Comparison of ENCODE assay signal across 9 cellular contexts in the genomic region with DNA sequence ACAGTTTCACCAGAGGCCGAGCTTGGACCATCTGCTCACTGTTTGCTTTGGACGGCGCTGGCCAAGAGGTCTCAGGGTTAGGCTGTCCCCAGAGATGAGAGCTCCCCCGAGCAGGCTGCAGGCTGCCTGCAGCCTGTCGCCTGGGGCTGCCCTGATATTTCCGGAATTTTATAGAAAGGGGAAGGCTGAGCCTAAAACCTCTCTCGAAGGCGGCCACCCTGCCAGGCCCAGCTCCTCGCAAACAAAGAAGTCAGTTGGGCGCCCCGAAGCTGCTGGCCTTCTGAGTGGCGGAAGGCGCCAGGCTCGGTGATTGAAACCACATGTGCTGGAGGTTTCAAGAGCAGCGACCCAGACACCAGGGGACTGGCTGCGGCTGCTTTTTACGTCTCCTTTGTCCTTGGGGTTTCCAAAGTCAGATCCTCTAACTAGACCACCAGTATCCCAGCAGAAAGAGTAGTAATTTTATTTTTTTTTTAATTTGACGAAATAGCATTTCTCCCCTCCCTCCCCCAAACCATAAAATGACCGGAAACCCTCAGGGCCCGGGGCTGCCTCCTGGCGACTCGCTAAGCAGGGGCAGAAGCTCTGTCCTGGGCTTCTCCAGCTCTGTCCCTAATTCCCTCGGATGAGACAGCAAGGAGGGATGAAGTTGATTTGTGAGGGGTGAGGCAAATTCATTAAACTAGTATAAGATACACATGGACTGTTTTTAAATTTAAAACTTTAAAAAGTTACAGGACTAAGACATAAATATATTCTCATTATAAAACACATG. TPM values are rescaled to one million over a fixed set of nuclear protein-coding genes. Genes with fewer than 3 reads are reported as not detected.
DNase-seq lines count a peak whose midpoint lies in the region; ATAC-seq lines count a peak whose summit lies in the region.
"Had no signal": no experiment of that assay in that cellular context is flagged by ENCODE, and none has a peak within 500 bp of the region (broad histone marks: within the 10 kb centered on the region; RNA-seq: fewer than 3 reads in every experiment).

No MANE protein-coding gene starts in this region.

- H3K27me3 ChIP-seq in CD8-positive, alpha-beta memory T cell (ENCODE audit: insufficient read depth, low read length, poor library complexity, severe bottlenecking) = no peaks in the 10 kb centered on the region

- no peaks in the 10 kb centered on the region for H3K4me1 Mint-ChIP-seq in CD8-positive, alpha-beta memory T cell
- H3K4me1 Mint-ChIP-seq: activated T-helper 17 cell treated with anti-CD3 and anti-CD28 coated beads, Interleukin-2, amount 50 U/mL, for 72 hours had no signal

- DNase-seq in Daoy (ENCODE audit: low read depth) (peak; percentile 61), RPMI8226 (peak; percentile 64), Right ventricle myocardium superior (peak; percentile 94), pons (ENCODE audit: low spot score) (peak; percentile 46), LoVo (ENCODE audit: low spot score) (no peak), NCI-H2029 (lab: John Stamatoyannopoulos, UW) (no peak)
- DNase-seq in CD8-positive, alpha-beta memory T cell = no peak

- no peak overlapping the region for H3K4me3 Mint-ChIP-seq in CD8-positive, alpha-beta memory T cell
- H3K4me3 Mint-ChIP-seq: activated T-helper 17 cell treated with anti-CD3 and anti-CD28 coated beads, Interleukin-2, amount 50 U/mL, for 72 hours had no signal

- no peak overlapping the region for H3K27ac ChIP-seq in CD8-positive, alpha-beta memory T cell (ENCODE audit: low read depth, low read length)

- no peak overlapping the region for H3K4me3 ChIP-seq in CD8-positive, alpha-beta memory T cell (ENCODE audit: low read length)

- POLR2A ChIA-PET in CD8-positive, alpha-beta memory T cell (lab: Charles Lee) = interaction anchor here (0.5 kb wide), 1 partner anchor 83 kb away, joined by 7 read pairs; no protein-coding TSS in a partner anchor

- H3K36me3 Mint-ChIP-seq in CD8-positive, alpha-beta memory T cell = peaks cover 0 to 1% (median 0%) of the 10 kb centered on the region in 3 donors

- CTCF ChIA-PET in CD8-positive, alpha-beta memory T cell (lab: Charles Lee) = no interaction called here

- H3K9me3 ChIP-seq in CD8-positive, alpha-beta memory T cell (ENCODE audit: low read length) = no peaks in the 10 kb centered on the region

- peaks cover 1 to 9% of the 10 kb centered on the region in 2 donors for H3K27me3 Mint-ChIP-seq in CD8-positive, alpha-beta memory T cell
- H3K27me3 Mint-ChIP-seq: activated T-helper 17 cell treated with anti-CD3 and anti-CD28 coated beads, Interleukin-2, amount 50 U/mL, for 72 hours had no signal

- no peaks in the 10 kb centered on the region for H3K9me3 Mint-ChIP-seq in CD8-positive, alpha-beta memory T cell
- H3K9me3 Mint-ChIP-seq: activated T-helper 17 cell treated with anti-CD3 and anti-CD28 coated beads, Interleukin-2, amount 50 U/mL, for 72 hours had no signal

- no peak overlapping the region for H3K27ac Mint-ChIP-seq in CD8-positive, alpha-beta memory T cell
- H3K27ac Mint-ChIP-seq: activated T-helper 17 cell treated with anti-CD3 and anti-CD28 coated beads, Interleukin-2, amount 50 U/mL, for 72 hours had no signal

- ATAC-seq in Right ventricle myocardium superior (ENCODE audit: poor library complexity) (peak; percentile 93), GM21786 (IDR thresholded peaks at IDR 0.05; ENCODE audit: unreplicated experiment) (no peak)
- ATAC-seq: activated T-helper 17 cell treated with anti-CD3 and anti-CD28 coated beads, Interleukin-2, amount 50 U/mL, for 72 hours had no signal

- no peaks in the 10 kb centered on the region for H3K4me1 ChIP-seq in CD8-positive, alpha-beta memory T cell (ENCODE audit: insufficient read depth, low read length)

- no peaks in the 10 kb centered on the region for H3K36me3 ChIP-seq in CD8-positive, alpha-beta memory T cell (ENCODE audit: insufficient read depth, low read length)

- intact Hi-C loops in Right ventricle myocardium superior (cut with DNase I) = no loop called here

RNA-seq across cellular contexts. Expression of gene CLMP, which starts 57.4 kb away (rescaled TPM):
- 20.8 and 29.1 TPM in 2 replicates for total RNA-seq in Daoy (2014; rRNA removed; shearing (Covaris generic))
- total RNA-seq in Right ventricle myocardium superior = 6.0 TPM
- total RNA-seq in CD8-positive, alpha-beta memory T cell = under 1 TPM; 0.07 to 0.09 TPM
- 0.31 TPM for polyA plus RNA-seq in CD8-positive, alpha-beta memory T cell

Comparison
In these comparisons a context has a peak if more than half of its experiments do, and no peak if none do; other contexts are left out.
1. DNase-seq: peak in Daoy (single experiment), RPMI8226 (single experiment), Right ventricle myocardium superior (single experiment) and pons (single experiment); none in CD8-positive, alpha-beta memory T cell (0 of 5), LoVo (single experiment) and NCI-H2029 (single experiment).